9 cellular contexts compared by ENCODE assay signal in genomic region chr9:69946800-69947437, GRCh38.
A peak's percentile ranks its signal among the peaks of the same experiment; 100 is the strongest.
DNase-seq lines count a peak whose midpoint lies in the region; ATAC-seq and TF ChIP-seq lines count a peak whose summit lies in the region.
"Had no signal": no experiment of that assay in that cellular context is flagged by ENCODE, and none has a peak within 500 bp of the region (broad histone marks: within the 10 kb centered on the region; RNA-seq: fewer than 3 reads in every experiment).

No MANE protein-coding gene starts in this region.

- peaks cover 16% of the 10 kb centered on the region for H3K4me1 ChIP-seq in RWPE2 (ENCODE audit: insufficient read depth, poor library complexity, severe bottlenecking)

- H3K9me3 Mint-ChIP-seq in type B pancreatic cell: no peaks in the 10 kb centered on the region

- H3K36me3 Mint-ChIP-seq in type B pancreatic cell: no peaks in the 10 kb centered on the region

- H3K4me3 Mint-ChIP-seq in type B pancreatic cell: no peak overlapping the region

- H3K27me3 ChIP-seq in RWPE2 (ENCODE audit: insufficient read depth, poor library complexity, severe bottlenecking): no peaks in the 10 kb centered on the region

- no peaks in the 10 kb centered on the region for H3K36me3 ChIP-seq in RWPE2 (ENCODE audit: low read depth)

- no peaks in the 10 kb centered on the region for H3K27me3 Mint-ChIP-seq in type B pancreatic cell

- H3K4me3 ChIP-seq in RWPE2 (ENCODE audit: severe bottlenecking) (no peak overlapping the region), fibroblast of villous mesenchyme (ENCODE audit: low read depth, low read length) (no peak overlapping the region)
- H3K4me3 ChIP-seq: coronary artery had no signal

- peak; percentile 73 for DNase-seq in GM04504 (ENCODE audit: low read depth)
- DNase-seq in RWPE2 (ENCODE audit: low spot score): no peak
- peak; percentile 90 for DNase-seq in fibroblast of villous mesenchyme (ENCODE audit: low read depth)
- DNase-seq in pulmonary artery endothelial cell (ENCODE audit: low read depth, low spot score): peak; percentile 64
- no peak for DNase-seq in activated naive CD4-positive, alpha-beta T cell treated with Interleukin-2 at 50 U/mL for 16 hours
- DNase-seq in type B pancreatic cell (ENCODE audit: extremely low spot score, unreplicated experiment): no peak
- DNase-seq in NCI-H2081 (lab: John Stamatoyannopoulos, UW): no peak
- no peak for DNase-seq in NCI-H2107 treated with DMSO at 0.1 percent for 48 hours (lab: John Stamatoyannopoulos, UW; ENCODE audit: unreplicated experiment)

- no peak overlapping the region for H3K27ac Mint-ChIP-seq in type B pancreatic cell

- ATAC-seq in RWPE2 (ENCODE audit: low read depth): peak; percentile 85

- TF ChIP-seq CTCF in RWPE2 (IDR thresholded peaks at IDR 0.05; ENCODE audit: poor library complexity, severe bottlenecking) (no peak), fibroblast of villous mesenchyme (IDR thresholded peaks at IDR 0.05; ENCODE audit: insufficient read depth, low read depth, low read length) (no peak), type B pancreatic cell (conservative IDR thresholded peaks at IDR 0.05) (no peak)

- peak overlapping the region; percentile 41 for H3K27ac ChIP-seq in RWPE2 (ENCODE audit: poor library complexity, severe bottlenecking)
- H3K27ac ChIP-seq: coronary artery had no signal

- H3K4me1 Mint-ChIP-seq in type B pancreatic cell (ENCODE audit: unreplicated experiment): peaks cover 10% of the 10 kb centered on the region

- H3K9me3 ChIP-seq in RWPE2 (ENCODE audit: severe bottlenecking): no peaks in the 10 kb centered on the region

Comparison
In these comparisons a context has a peak if more than half of its experiments do, and no peak if none do; other contexts are left out.
1. DNase-seq: peak in GM04504 (single experiment), fibroblast of villous mesenchyme (single experiment) and pulmonary artery endothelial cell (single experiment); none in RWPE2 (single experiment), activated naive CD4-positive, alpha-beta T cell treated with Interleukin-2 at 50 U/mL for 16 hours (single experiment), type B pancreatic cell (single experiment), NCI-H2081 (0 of 2) and NCI-H2107 treated with DMSO at 0.1 percent for 48 hours (single experiment).